11 cellular contexts compared by ENCODE assay signal in genomic region chr5:153480401-153480800, GRCh38. TPM values are rescaled to one million over a fixed set of nuclear protein-coding genes. Genes with fewer than 3 reads are reported as not detected.
DNase-seq lines count a peak whose midpoint lies in the region; ATAC-seq and TF ChIP-seq lines count a peak whose summit lies in the region.
"Had no signal": no experiment of that assay in that cellular context is flagged by ENCODE, and none has a peak within 500 bp of the region (broad histone marks: within the 10 kb centered on the region; RNA-seq: fewer than 3 reads in every experiment).

No MANE protein-coding gene starts in this region.

- H3F3A ChIP-seq in GM23338 (replicated peaks; ENCODE audit: low read depth) = no peaks in the 10 kb centered on the region

- TF ChIP-seq CTCF in GM13976 (IDR thresholded peaks at IDR 0.05; ENCODE audit: borderline replicate concordance, control extremely low read depth, extremely low read depth, insufficient read depth, missing control alignments) = no peak
- no peak for TF ChIP-seq CTCF in cardiac fibroblast (IDR thresholded peaks at IDR 0.05; ENCODE audit: low read depth, low read length)
- TF ChIP-seq CTCF in GM23338 (conservative IDR thresholded peaks at IDR 0.05; ENCODE audit: low read depth in 2 of 2) = no peak

- H3K27me3 ChIP-seq in GM23338 (ENCODE audit: insufficient read depth) = no peaks in the 10 kb centered on the region
- H3K27me3 ChIP-seq: upper lobe of left lung had no signal

- intact Hi-C loops in posterior vena cava (cut with DNase I) = no loop called here

- no peak overlapping the region for H3K4me3 Mint-ChIP-seq in GM23338

- in situ Hi-C loops in GM13976 (cut with MboI; ENCODE audit: low sequenced_read_pairs, unreplicated experiment) = no loop called here

- H3K4me3 ChIP-seq in cardiac fibroblast (replicated peaks in 1 of 2; ENCODE audit: low read depth in 2 of 2, low read length in 2 of 2) = no peak overlapping the region
- no peak overlapping the region for H3K4me3 ChIP-seq in GM23338
- H3K4me3 ChIP-seq: upper lobe of left lung had no signal

- no peaks in the 10 kb centered on the region for H3K36me3 Mint-ChIP-seq in GM23338 (ENCODE audit: low read depth)

- ATAC-seq in GM21381 (IDR thresholded peaks at IDR 0.05; ENCODE audit: unreplicated experiment) (peak; percentile 84), HG03097 (IDR thresholded peaks at IDR 0.05; ENCODE audit: low FRiP score, unreplicated experiment) (peak; percentile 99), GM23338 (no peak)

- H3K27me3 Mint-ChIP-seq in GM23338 (ENCODE audit: insufficient read depth, low read depth, poor library complexity) = peaks cover 2% of the 10 kb centered on the region

- no peak overlapping the region for H2AFZ ChIP-seq in GM23338

- H4K20me1 ChIP-seq in GM23338 (replicated peaks; ENCODE audit: insufficient read depth) = no peaks in the 10 kb centered on the region

- H3K9me3 Mint-ChIP-seq in GM23338 = no peaks in the 10 kb centered on the region

- H3K4me2 ChIP-seq in GM23338 = no peak overlapping the region

- no peak overlapping the region for H3K27ac Mint-ChIP-seq in GM23338

- DNase-seq in GM13976 (ENCODE audit: low spot score) (peak; percentile 40), cardiac fibroblast (ENCODE audit: low read depth in 2 of 2) (peak; percentile 2 to 88), NCI-H2081 treated with DMSO at 0.1 percent for 48 hours (lab: John Stamatoyannopoulos, UW) (no peak), activated gamma-delta T cell treated with Interleukin-2 at 50 U/mL for 16 hours (no peak), posterior vena cava (ENCODE audit: low spot score) (no peak), GM23338 (ENCODE audit: low spot score) (no peak)
- DNase-seq: upper lobe of left lung, WERI-Rb-1 had no signal

- H3K4me1 Mint-ChIP-seq in GM23338 = peaks cover 4% of the 10 kb centered on the region; the same call in 2 of the 3 replicates

- no peaks in the 10 kb centered on the region for H3K79me2 ChIP-seq in GM23338 (replicated peaks; ENCODE audit: insufficient read depth)

- no peaks in the 10 kb centered on the region for H3K4me1 ChIP-seq in GM23338 (ENCODE audit: insufficient read depth)
- H3K4me1 ChIP-seq: upper lobe of left lung had no signal

- H3K27ac ChIP-seq in GM23338 (ENCODE audit: low read depth) = no peak overlapping the region
- H3K27ac ChIP-seq: HL-60, upper lobe of left lung, WERI-Rb-1 had no signal

- H3K9me2 ChIP-seq in GM23338 (ENCODE audit: insufficient read depth) = peaks cover 13% of the 10 kb centered on the region

- no peaks in the 10 kb centered on the region for H3K36me3 ChIP-seq in GM23338 (ENCODE audit: insufficient read depth)
- H3K36me3 ChIP-seq: upper lobe of left lung, WERI-Rb-1 had no signal

TF ChIP-seq in GM23338, 12 proteins besides CTCF, POLR2A, EP300 and RAD21 (continues in another document):
- TF ChIP-seq POLR2AphosphoS5 (IDR thresholded peaks at IDR 0.05; ENCODE audit: low read depth) = no peak
- no peak for TF ChIP-seq JUNB (IDR thresholded peaks at IDR 0.05; ENCODE audit: unreplicated experiment)
- no peak for TF ChIP-seq ETS1 (IDR thresholded peaks at IDR 0.05)
- TF ChIP-seq STAT1 (IDR thresholded peaks at IDR 0.05; ENCODE audit: unreplicated experiment) = no peak
- TF ChIP-seq EZH2 (IDR thresholded peaks at IDR 0.05; ENCODE audit: low read depth, unreplicated experiment) = no peak
- TF ChIP-seq ZNF114 (CRISPR knock-in tag; IDR thresholded peaks at IDR 0.05) = no peak
- TF ChIP-seq CREB1 (CRISPR knock-in tag; IDR thresholded peaks at IDR 0.05; ENCODE audit: low read depth) = no peak
- TF ChIP-seq ZNF331 (CRISPR knock-in tag; IDR thresholded peaks at IDR 0.05; ENCODE audit: low read depth) = no peak
- no peak for TF ChIP-seq EZH2phosphoT487 (IDR thresholded peaks at IDR 0.05; ENCODE audit: unreplicated experiment)
- TF ChIP-seq, protein P1, sequence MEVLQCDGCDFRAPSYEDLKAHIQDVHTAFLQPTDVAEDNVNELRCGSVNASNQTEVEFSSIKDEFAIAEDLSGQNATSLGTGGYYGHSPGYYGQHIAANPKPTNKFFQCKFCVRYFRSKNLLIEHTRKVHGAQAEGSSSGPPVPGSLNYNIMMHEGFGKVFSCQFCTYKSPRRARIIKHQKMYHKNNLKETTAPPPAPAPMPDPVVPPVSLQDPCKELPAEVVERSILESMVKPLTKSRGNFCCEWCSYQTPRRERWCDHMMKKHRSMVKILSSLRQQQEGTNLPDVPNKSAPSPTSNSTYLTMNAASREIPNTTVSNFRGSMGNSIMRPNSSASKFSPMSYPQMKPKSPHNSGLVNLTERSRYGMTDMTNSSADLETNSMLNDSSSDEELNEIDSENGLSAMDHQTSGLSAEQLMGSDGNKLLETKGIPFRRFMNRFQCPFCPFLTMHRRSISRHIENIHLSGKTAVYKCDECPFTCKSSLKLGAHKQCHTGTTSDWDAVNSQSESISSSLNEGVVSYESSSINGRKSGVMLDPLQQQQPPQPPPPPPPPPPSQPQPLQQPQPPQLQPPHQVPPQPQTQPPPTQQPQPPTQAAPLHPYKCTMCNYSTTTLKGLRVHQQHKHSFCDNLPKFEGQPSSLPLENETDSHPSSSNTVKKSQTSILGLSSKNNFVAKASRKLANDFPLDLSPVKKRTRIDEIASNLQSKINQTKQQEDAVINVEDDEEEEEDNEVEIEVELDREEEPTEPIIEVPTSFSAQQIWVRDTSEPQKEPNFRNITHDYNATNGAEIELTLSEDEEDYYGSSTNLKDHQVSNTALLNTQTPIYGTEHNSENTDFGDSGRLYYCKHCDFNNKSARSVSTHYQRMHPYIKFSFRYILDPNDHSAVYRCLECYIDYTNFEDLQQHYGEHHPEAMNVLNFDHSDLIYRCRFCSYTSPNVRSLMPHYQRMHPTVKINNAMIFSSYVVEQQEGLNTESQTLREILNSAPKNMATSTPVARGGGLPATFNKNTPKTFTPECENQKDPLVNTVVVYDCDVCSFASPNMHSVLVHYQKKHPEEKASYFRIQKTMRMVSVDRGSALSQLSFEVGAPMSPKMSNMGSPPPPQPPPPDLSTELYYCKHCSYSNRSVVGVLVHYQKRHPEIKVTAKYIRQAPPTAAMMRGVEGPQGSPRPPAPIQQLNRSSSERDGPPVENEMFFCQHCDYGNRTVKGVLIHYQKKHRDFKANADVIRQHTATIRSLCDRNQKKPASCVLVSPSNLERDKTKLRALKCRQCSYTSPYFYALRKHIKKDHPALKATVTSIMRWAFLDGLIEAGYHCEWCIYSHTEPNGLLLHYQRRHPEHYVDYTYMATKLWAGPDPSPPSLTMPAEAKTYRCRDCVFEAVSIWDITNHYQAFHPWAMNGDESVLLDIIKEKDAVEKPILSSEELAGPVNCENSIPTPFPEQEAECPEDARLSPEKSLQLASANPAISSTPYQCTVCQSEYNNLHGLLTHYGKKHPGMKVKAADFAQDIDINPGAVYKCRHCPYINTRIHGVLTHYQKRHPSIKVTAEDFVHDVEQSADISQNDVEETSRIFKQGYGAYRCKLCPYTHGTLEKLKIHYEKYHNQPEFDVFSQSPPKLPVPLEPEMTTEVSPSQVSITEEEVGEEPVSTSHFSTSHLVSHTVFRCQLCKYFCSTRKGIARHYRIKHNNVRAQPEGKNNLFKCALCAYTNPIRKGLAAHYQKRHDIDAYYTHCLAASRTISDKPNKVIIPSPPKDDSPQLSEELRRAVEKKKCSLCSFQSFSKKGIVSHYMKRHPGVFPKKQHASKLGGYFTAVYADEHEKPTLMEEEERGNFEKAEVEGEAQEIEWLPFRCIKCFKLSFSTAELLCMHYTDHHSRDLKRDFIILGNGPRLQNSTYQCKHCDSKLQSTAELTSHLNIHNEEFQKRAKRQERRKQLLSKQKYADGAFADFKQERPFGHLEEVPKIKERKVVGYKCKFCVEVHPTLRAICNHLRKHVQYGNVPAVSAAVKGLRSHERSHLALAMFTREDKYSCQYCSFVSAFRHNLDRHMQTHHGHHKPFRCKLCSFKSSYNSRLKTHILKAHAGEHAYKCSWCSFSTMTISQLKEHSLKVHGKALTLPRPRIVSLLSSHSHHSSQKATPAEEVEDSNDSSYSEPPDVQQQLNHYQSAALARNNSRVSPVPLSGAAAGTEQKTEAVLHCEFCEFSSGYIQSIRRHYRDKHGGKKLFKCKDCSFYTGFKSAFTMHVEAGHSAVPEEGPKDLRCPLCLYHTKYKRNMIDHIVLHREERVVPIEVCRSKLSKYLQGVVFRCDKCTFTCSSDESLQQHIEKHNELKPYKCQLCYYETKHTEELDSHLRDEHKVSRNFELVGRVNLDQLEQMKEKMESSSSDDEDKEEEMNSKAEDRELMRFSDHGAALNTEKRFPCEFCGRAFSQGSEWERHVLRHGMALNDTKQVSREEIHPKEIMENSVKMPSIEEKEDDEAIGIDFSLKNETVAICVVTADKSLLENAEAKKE (CRISPR knock-in tag; IDR thresholded peaks at IDR 0.05) = no peak
- no peak for TF ChIP-seq NANOG (IDR thresholded peaks at IDR 0.05; ENCODE audit: borderline replicate concordance)

RNA-seq across cellular contexts. Expression of gene GRIA1, which starts 10.1 kb away (rescaled TPM):
- total RNA-seq in posterior vena cava = under 1 TPM; 0.19 to 0.24 TPM
- 1.4 and 1.7 TPM in 2 replicates for total RNA-seq in GM23338 (2014; rRNA removed; shearing (Covaris generic))
- 0.96 and 1.0 TPM in 2 replicates for polyA plus RNA-seq in GM23338 (2016; fragmentation: Nextera tagmentation; extraction: Ambion mirVana)

Comparison
In these comparisons a context has a peak if more than half of its experiments do, and no peak if none do; other contexts are left out.
1. DNase-seq: peak in GM13976 (single experiment) and cardiac fibroblast (2 of 2); none in NCI-H2081 treated with DMSO at 0.1 percent for 48 hours (single experiment), activated gamma-delta T cell treated with Interleukin-2 at 50 U/mL for 16 hours (single experiment), posterior vena cava (single experiment) and GM23338 (single experiment).